Comparison of ENCODE assay signal across 1 cellular context in genomic region chr17:65584604-65585521, GRCh38.
TF ChIP-seq lines count a peak whose summit lies in the region.

No MANE protein-coding gene starts in this region.

TF ChIP-seq in HepG2, 621 proteins besides CTCF, POLR2A, EP300 and RAD21 (continued from another document and continues in another):
- TF ChIP-seq ZNF503 (CRISPR knock-in tag; IDR thresholded peaks at IDR 0.05): no peak
- no peak for TF ChIP-seq ZNF431 (CRISPR knock-in tag; IDR thresholded peaks at IDR 0.05; ENCODE audit: borderline replicate concordance, low read depth)
- TF ChIP-seq ZFP82 (CRISPR knock-in tag; IDR thresholded peaks at IDR 0.05; ENCODE audit: borderline replicate concordance): no peak
- TF ChIP-seq ZNF317 (CRISPR knock-in tag; IDR thresholded peaks at IDR 0.05): no peak
- no peak for TF ChIP-seq IRF1 (CRISPR knock-in tag; IDR thresholded peaks at IDR 0.05; ENCODE audit: low read depth)
- TF ChIP-seq ZNF597 (CRISPR knock-in tag; IDR thresholded peaks at IDR 0.05): no peak
- TF ChIP-seq ZNF383 (CRISPR knock-in tag; IDR thresholded peaks at IDR 0.05; ENCODE audit: borderline replicate concordance): no peak
- no peak for TF ChIP-seq ZNF136 (CRISPR knock-in tag; IDR thresholded peaks at IDR 0.05; ENCODE audit: low read depth)
- no peak for TF ChIP-seq ZNF772 (CRISPR knock-in tag; IDR thresholded peaks at IDR 0.05)
- TF ChIP-seq ZNF414 (CRISPR knock-in tag; IDR thresholded peaks at IDR 0.05): no peak
- TF ChIP-seq ZBTB20 (CRISPR knock-in tag; IDR thresholded peaks at IDR 0.05; ENCODE audit: borderline replicate concordance, low read depth): no peak; the same call in 1 of the 2 replicates
- no peak for TF ChIP-seq SOX13 (IDR thresholded peaks at IDR 0.05)
- TF ChIP-seq SOX13 (CRISPR knock-in tag; conservative IDR thresholded peaks at IDR 0.05 in 1 of 2, IDR thresholded peaks at IDR 0.05 in 1 of 2): peak in 1 of 2 experiments; percentile 16; a peak in 1 of 4 replicates
- TF ChIP-seq ATF2 (CRISPR knock-in tag; IDR thresholded peaks at IDR 0.05): no peak
- TF ChIP-seq ZNF737 (CRISPR knock-in tag; IDR thresholded peaks at IDR 0.05; ENCODE audit: borderline replicate concordance): no peak
- TF ChIP-seq ZBTB38 (CRISPR knock-in tag; IDR thresholded peaks at IDR 0.05): 0 out of 2 replicates have a peak, but pooled peaks have one; percentile 36
- no peak for TF ChIP-seq ZBTB34 (CRISPR knock-in tag; IDR thresholded peaks at IDR 0.05)
- no peak for TF ChIP-seq SP1 (IDR thresholded peaks at IDR 0.05)
- no peak; the same call in 1 of the 2 replicates for TF ChIP-seq SP1 (CRISPR knock-in tag; IDR thresholded peaks at IDR 0.05)
- TF ChIP-seq JARID2 (CRISPR knock-in tag; IDR thresholded peaks at IDR 0.05; ENCODE audit: insufficient replicate concordance): no peak
- peak; percentile 65; the same call in 1 of the 2 replicates for TF ChIP-seq ZBTB46 (CRISPR knock-in tag; IDR thresholded peaks at IDR 0.05; ENCODE audit: borderline replicate concordance)
- TF ChIP-seq KAT8 (CRISPR knock-in tag; IDR thresholded peaks at IDR 0.05): peak; percentile 46; the same call in 1 of the 2 replicates
- TF ChIP-seq PHF8 (CRISPR knock-in tag; IDR thresholded peaks at IDR 0.05): no peak
- no peak for TF ChIP-seq U2AF1 (optimal IDR thresholded peaks at IDR 0.05; ENCODE audit: low read depth, low read length)
- TF ChIP-seq ZNF501 (CRISPR knock-in tag; IDR thresholded peaks at IDR 0.05): 0 out of 2 replicates have a peak, but pooled peaks have one; percentile 42
- TF ChIP-seq SIX1 (CRISPR knock-in tag; IDR thresholded peaks at IDR 0.05; ENCODE audit: borderline replicate concordance): no peak
- no peak for TF ChIP-seq ZSCAN12 (CRISPR knock-in tag; IDR thresholded peaks at IDR 0.05)
- TF ChIP-seq SIX4 (CRISPR knock-in tag; IDR thresholded peaks at IDR 0.05): no peak
- no peak for TF ChIP-seq RFXANK (CRISPR knock-in tag; IDR thresholded peaks at IDR 0.05)
- no peak for TF ChIP-seq ZNF75D (CRISPR knock-in tag; IDR thresholded peaks at IDR 0.05; ENCODE audit: borderline replicate concordance)
- no peak for TF ChIP-seq FUBP1 (CRISPR knock-in tag; IDR thresholded peaks at IDR 0.05; ENCODE audit: borderline replicate concordance)
- TF ChIP-seq ZNF720 (CRISPR knock-in tag; IDR thresholded peaks at IDR 0.05): no peak
- TF ChIP-seq ZNF724P (CRISPR knock-in tag; IDR thresholded peaks at IDR 0.05; ENCODE audit: borderline replicate concordance): no peak
- no peak for TF ChIP-seq BCL3 (CRISPR knock-in tag; IDR thresholded peaks at IDR 0.05)
- no peak for TF ChIP-seq ZFYVE20 (CRISPR knock-in tag; IDR thresholded peaks at IDR 0.05; ENCODE audit: borderline replicate concordance, low read depth)
- TF ChIP-seq TBP (CRISPR knock-in tag; IDR thresholded peaks at IDR 0.05): no peak
- TF ChIP-seq RNF219 (CRISPR knock-in tag; IDR thresholded peaks at IDR 0.05): no peak
- TF ChIP-seq PHF5A (CRISPR knock-in tag; IDR thresholded peaks at IDR 0.05; ENCODE audit: low read depth, unreplicated experiment): no peak
- no peak for TF ChIP-seq ZNF569 (CRISPR knock-in tag; IDR thresholded peaks at IDR 0.05; ENCODE audit: borderline replicate concordance)
- no peak for TF ChIP-seq NBN (conservative IDR thresholded peaks at IDR 0.05)
